In the genomic region with DNA sequence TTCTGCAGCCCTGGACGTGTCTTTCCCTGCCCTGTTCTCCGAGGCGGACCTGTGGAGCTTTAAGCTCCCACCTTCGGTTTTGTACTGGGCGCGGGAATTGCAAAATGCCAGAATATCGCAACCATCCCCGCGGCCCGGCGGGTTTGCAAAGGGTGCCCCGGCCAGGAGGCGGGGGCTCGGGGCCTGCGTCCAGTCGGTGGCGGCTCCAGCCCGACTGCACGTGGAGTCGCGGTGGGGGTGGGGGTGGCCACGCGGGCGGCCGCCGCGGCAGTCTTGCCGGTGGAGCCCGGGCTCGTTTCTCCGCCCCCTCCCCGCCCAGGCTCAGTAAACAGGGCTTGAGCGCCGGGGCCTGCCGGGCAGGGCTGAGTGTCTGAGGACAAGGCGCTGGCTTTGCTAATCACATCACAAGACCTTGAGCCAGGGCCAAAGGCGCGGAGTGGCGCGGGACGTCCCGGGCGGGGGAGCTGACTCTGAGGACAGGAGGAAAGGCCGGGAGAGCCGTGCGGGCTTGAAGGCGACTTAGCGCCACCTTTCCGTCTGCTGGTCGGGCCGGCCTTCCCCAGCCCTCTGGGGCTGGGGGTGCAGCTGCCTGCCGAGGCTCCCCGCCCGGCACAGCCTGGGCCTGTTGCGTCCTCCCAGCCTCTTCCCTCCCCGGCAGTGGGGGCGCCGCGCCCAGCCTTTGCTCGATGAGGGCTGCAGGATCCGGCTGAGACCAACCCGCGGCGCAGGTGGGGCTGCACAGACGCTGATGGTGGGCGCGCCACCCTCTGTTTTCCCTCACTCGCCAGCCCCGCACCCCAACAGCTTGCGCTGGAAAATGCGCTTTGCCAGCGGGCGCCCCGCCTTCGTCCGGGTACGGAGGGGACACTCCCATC, we compare ENCODE assay signal across 1 cellular context.
TF ChIP-seq lines count a peak whose summit lies in the region.

No MANE protein-coding gene starts in this region.

TF ChIP-seq in HepG2, 621 proteins besides CTCF, POLR2A, EP300 and RAD21 (continued from another document and continues in another):
- TF ChIP-seq, protein P1, sequence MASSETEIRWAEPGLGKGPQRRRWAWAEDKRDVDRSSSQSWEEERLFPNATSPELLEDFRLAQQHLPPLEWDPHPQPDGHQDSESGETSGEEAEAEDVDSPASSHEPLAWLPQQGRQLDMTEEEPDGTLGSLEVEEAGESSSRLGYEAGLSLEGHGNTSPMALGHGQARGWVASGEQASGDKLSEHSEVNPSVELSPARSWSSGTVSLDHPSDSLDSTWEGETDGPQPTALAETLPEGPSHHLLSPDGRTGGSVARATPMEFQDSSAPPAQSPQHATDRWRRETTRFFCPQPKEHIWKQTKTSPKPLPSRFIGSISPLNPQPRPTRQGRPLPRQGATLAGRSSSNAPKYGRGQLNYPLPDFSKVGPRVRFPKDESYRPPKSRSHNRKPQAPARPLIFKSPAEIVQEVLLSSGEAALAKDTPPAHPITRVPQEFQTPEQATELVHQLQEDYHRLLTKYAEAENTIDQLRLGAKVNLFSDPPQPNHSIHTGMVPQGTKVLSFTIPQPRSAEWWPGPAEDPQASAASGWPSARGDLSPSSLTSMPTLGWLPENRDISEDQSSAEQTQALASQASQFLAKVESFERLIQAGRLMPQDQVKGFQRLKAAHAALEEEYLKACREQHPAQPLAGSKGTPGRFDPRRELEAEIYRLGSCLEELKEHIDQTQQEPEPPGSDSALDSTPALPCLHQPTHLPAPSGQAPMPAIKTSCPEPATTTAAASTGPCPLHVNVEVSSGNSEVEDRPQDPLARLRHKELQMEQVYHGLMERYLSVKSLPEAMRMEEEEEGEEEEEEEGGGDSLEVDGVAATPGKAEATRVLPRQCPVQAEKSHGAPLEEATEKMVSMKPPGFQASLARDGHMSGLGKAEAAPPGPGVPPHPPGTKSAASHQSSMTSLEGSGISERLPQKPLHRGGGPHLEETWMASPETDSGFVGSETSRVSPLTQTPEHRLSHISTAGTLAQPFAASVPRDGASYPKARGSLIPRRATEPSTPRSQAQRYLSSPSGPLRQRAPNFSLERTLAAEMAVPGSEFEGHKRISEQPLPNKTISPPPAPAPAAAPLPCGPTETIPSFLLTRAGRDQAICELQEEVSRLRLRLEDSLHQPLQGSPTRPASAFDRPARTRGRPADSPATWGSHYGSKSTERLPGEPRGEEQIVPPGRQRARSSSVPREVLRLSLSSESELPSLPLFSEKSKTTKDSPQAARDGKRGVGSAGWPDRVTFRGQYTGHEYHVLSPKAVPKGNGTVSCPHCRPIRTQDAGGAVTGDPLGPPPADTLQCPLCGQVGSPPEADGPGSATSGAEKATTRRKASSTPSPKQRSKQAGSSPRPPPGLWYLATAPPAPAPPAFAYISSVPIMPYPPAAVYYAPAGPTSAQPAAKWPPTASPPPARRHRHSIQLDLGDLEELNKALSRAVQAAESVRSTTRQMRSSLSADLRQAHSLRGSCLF (CRISPR knock-in tag; IDR thresholded peaks at IDR 0.05; ENCODE audit: borderline replicate concordance), result no peak
- TF ChIP-seq JUN (CRISPR knock-in tag; IDR thresholded peaks at IDR 0.05) (no peak), NFYC (CRISPR knock-in tag; IDR thresholded peaks at IDR 0.05) (no peak; the same call in none of the 2 replicates), DMAP1 (CRISPR knock-in tag; IDR thresholded peaks at IDR 0.05) (peak; percentile 98), ZNF737 (CRISPR knock-in tag; IDR thresholded peaks at IDR 0.05; ENCODE audit: borderline replicate concordance) (no peak), ZNF883 (CRISPR knock-in tag; IDR thresholded peaks at IDR 0.05; ENCODE audit: not compliant biosample characterization) (no peak), TBP (CRISPR knock-in tag; IDR thresholded peaks at IDR 0.05) (0 out of 2 replicates have a peak, but pooled peaks have one; percentile 51), ZNF546 (CRISPR knock-in tag; conservative IDR thresholded peaks at IDR 0.05) (peak; percentile 49; the same call in 1 of the 2 replicates), ZNF652 (CRISPR knock-in tag; IDR thresholded peaks at IDR 0.05; ENCODE audit: borderline replicate concordance, low read depth) (0 out of 2 replicates have a peak, but pooled peaks have one; percentile 25), ONECUT2 (CRISPR knock-in tag; IDR thresholded peaks at IDR 0.05) (no peak), ZNF878 (CRISPR knock-in tag; IDR thresholded peaks at IDR 0.05) (no peak), ATF1 (CRISPR knock-in tag; IDR thresholded peaks at IDR 0.05) (no peak), ZNF788 (CRISPR knock-in tag; IDR thresholded peaks at IDR 0.05; ENCODE audit: borderline replicate concordance) (no peak; the same call in none of the 2 replicates), PAX8 (CRISPR knock-in tag; IDR thresholded peaks at IDR 0.05; ENCODE audit: borderline replicate concordance) (peak; percentile 76), ZFP36L2 (CRISPR knock-in tag; IDR thresholded peaks at IDR 0.05) (no peak), SIN3A (IDR thresholded peaks at IDR 0.05; ENCODE audit: borderline replicate concordance, low read depth, low read length) (peak; percentile 28; the same call in 1 of the 2 replicates), U2AF1 (optimal IDR thresholded peaks at IDR 0.05; ENCODE audit: low read depth, low read length) (no peak), CC2D1A (CRISPR knock-in tag; IDR thresholded peaks at IDR 0.05) (no peak), NFKBIZ (CRISPR knock-in tag; IDR thresholded peaks at IDR 0.05) (0 out of 2 replicates have a peak, but pooled peaks have one; percentile 32), SATB2 (CRISPR knock-in tag; IDR thresholded peaks at IDR 0.05) (no peak; the same call in 1 of the 2 replicates), ZNF441 (CRISPR knock-in tag; IDR thresholded peaks at IDR 0.05; ENCODE audit: borderline replicate concordance) (no peak), ZNF354B (CRISPR knock-in tag; IDR thresholded peaks at IDR 0.05) (no peak), SMYD3 (CRISPR knock-in tag; IDR thresholded peaks at IDR 0.05) (no peak; the same call in 1 of the 2 replicates), ZNF335 (CRISPR knock-in tag; IDR thresholded peaks at IDR 0.05) (peak; percentile 86), ZBTB7A (CRISPR knock-in tag; IDR thresholded peaks at IDR 0.05) (peak; percentile 65), REXO4 (CRISPR knock-in tag; IDR thresholded peaks at IDR 0.05; ENCODE audit: borderline replicate concordance) (peak; percentile 82; the same call in 1 of the 2 replicates), BRCA1 (CRISPR knock-in tag; IDR thresholded peaks at IDR 0.05) (no peak), FOSL1 (CRISPR knock-in tag; IDR thresholded peaks at IDR 0.05; ENCODE audit: borderline replicate concordance) (no peak)
- TF ChIP-seq, protein P2, sequence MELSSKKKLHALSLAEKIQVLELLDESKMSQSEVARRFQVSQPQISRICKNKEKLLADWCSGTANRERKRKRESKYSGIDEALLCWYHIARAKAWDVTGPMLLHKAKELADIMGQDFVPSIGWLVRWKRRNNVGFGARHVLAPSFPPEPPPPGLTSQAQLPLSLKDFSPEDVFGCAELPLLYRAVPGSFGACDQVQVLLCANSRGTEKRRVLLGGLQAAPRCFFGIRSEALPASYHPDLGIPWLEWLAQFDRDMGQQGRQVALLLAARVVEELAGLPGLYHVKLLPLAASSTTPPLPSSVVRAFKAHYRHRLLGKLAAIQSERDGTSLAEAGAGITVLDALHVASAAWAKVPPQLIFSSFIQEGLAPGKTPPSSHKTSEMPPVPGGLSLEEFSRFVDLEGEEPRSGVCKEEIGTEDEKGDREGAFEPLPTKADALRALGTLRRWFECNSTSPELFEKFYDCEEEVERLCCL (CRISPR knock-in tag; IDR thresholded peaks at IDR 0.05; ENCODE audit: borderline replicate concordance), result no peak
- TF ChIP-seq, protein P3, sequence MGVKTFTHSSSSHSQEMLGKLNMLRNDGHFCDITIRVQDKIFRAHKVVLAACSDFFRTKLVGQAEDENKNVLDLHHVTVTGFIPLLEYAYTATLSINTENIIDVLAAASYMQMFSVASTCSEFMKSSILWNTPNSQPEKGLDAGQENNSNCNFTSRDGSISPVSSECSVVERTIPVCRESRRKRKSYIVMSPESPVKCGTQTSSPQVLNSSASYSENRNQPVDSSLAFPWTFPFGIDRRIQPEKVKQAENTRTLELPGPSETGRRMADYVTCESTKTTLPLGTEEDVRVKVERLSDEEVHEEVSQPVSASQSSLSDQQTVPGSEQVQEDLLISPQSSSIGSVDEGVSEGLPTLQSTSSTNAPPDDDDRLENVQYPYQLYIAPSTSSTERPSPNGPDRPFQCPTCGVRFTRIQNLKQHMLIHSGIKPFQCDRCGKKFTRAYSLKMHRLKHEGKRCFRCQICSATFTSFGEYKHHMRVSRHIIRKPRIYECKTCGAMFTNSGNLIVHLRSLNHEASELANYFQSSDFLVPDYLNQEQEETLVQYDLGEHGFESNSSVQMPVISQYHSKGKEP (CRISPR knock-in tag; IDR thresholded peaks at IDR 0.05), result no peak; the same call in 1 of the 2 replicates
- TF ChIP-seq, protein P4, sequence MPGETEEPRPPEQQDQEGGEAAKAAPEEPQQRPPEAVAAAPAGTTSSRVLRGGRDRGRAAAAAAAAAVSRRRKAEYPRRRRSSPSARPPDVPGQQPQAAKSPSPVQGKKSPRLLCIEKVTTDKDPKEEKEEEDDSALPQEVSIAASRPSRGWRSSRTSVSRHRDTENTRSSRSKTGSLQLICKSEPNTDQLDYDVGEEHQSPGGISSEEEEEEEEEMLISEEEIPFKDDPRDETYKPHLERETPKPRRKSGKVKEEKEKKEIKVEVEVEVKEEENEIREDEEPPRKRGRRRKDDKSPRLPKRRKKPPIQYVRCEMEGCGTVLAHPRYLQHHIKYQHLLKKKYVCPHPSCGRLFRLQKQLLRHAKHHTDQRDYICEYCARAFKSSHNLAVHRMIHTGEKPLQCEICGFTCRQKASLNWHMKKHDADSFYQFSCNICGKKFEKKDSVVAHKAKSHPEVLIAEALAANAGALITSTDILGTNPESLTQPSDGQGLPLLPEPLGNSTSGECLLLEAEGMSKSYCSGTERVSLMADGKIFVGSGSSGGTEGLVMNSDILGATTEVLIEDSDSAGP (CRISPR knock-in tag; IDR thresholded peaks at IDR 0.05; ENCODE audit: borderline replicate concordance), result peak; percentile 94; the same call in 1 of the 2 replicates
- TF ChIP-seq, protein P5, sequence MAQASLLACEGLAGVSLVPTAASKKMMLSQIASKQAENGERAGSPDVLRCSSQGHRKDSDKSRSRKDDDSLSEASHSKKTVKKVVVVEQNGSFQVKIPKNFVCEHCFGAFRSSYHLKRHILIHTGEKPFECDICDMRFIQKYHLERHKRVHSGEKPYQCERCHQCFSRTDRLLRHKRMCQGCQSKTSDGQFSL (CRISPR knock-in tag; IDR thresholded peaks at IDR 0.05), result peak; percentile 82
- TF ChIP-seq, protein P6, sequence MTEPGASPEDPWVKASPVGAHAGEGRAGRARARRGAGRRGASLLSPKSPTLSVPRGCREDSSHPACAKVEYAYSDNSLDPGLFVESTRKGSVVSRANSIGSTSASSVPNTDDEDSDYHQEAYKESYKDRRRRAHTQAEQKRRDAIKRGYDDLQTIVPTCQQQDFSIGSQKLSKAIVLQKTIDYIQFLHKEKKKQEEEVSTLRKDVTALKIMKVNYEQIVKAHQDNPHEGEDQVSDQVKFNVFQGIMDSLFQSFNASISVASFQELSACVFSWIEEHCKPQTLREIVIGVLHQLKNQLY (CRISPR knock-in tag; IDR thresholded peaks at IDR 0.05), result peak; percentile 64; the same call in 1 of the 2 replicates
- TF ChIP-seq, protein P7, sequence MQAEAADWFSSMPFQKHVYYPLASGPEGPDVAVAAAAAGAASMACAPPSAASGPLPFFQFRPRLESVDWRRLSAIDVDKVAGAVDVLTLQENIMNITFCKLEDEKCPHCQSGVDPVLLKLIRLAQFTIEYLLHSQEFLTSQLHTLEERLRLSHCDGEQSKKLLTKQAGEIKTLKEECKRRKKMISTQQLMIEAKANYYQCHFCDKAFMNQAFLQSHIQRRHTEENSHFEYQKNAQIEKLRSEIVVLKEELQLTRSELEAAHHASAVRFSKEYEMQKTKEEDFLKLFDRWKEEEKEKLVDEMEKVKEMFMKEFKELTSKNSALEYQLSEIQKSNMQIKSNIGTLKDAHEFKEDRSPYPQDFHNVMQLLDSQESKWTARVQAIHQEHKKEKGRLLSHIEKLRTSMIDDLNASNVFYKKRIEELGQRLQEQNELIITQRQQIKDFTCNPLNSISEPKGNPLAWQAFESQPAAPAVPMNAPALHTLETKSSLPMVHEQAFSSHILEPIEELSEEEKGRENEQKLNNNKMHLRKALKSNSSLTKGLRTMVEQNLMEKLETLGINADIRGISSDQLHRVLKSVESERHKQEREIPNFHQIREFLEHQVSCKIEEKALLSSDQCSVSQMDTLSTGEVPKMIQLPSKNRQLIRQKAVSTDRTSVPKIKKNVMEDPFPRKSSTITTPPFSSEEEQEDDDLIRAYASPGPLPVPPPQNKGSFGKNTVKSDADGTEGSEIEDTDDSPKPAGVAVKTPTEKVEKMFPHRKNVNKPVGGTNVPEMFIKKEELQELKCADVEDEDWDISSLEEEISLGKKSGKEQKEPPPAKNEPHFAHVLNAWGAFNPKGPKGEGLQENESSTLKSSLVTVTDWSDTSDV (CRISPR knock-in tag; IDR thresholded peaks at IDR 0.05), result no peak
- TF ChIP-seq, protein P8, sequence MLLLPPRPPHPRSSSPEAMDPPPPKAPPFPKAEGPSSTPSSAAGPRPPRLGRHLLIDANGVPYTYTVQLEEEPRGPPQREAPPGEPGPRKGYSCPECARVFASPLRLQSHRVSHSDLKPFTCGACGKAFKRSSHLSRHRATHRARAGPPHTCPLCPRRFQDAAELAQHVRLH (CRISPR knock-in tag; IDR thresholded peaks at IDR 0.05; ENCODE audit: borderline replicate concordance, low read depth), result peak; percentile 65; the same call in 1 of the 2 replicates
- TF ChIP-seq, protein P9, sequence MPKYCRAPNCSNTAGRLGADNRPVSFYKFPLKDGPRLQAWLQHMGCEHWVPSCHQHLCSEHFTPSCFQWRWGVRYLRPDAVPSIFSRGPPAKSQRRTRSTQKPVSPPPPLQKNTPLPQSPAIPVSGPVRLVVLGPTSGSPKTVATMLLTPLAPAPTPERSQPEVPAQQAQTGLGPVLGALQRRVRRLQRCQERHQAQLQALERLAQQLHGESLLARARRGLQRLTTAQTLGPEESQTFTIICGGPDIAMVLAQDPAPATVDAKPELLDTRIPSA (CRISPR knock-in tag; IDR thresholded peaks at IDR 0.05; ENCODE audit: borderline replicate concordance), result peak; percentile 52
